Comparison of ENCODE assay signal across 32 cellular contexts in genomic region chr7:129334473-129334872, GRCh38.
A peak's percentile ranks its signal among the peaks of the same experiment; 100 is the strongest.
DNase-seq lines count a peak whose midpoint lies in the region; ATAC-seq and TF ChIP-seq lines count a peak whose summit lies in the region.
"Had no signal": no experiment of that assay in that cellular context is flagged by ENCODE, and none has a peak within 500 bp of the region (broad histone marks: within the 10 kb centered on the region; RNA-seq: fewer than 3 reads in every experiment).

No MANE protein-coding gene starts in this region.

- H3K27ac Mint-ChIP-seq in GM23338, result no peak overlapping the region
- H3K27ac Mint-ChIP-seq: activated naive CD8-positive, alpha-beta T cell treated with anti-CD3 and anti-CD28 coated beads, Interleukin-2, amount 50 U/mL, for 24 hours; activated T-cell treated with anti-CD3 and anti-CD28 coated beads, Interleukin-2, amount 50 U/mL, for 72 hours; H9; nephron progenitor cell had no signal

- ATAC-seq in GM23338 (peak; percentile 69), upper lobe of left lung (ENCODE audit: low FRiP score in 2 of 2) (no peak), PC-3 (no peak), GM19397 (IDR thresholded peaks at IDR 0.05; ENCODE audit: unreplicated experiment) (no peak)
- ATAC-seq: activated CD4-positive, CD25-positive, alpha-beta regulatory T cell treated with anti-CD3 and anti-CD28 coated beads, Interleukin-2, amount 50 U/mL, for 24 hours; activated naive CD8-positive, alpha-beta T cell treated with anti-CD3 and anti-CD28 coated beads, Interleukin-2, amount 50 U/mL, for 24 hours; activated T-cell treated with anti-CD3 and anti-CD28 coated beads, Interleukin-2, amount 50 U/mL, for 72 hours; left colon had no signal

- no peaks in the 10 kb centered on the region for H3K9me3 Mint-ChIP-seq in GM23338
- H3K9me3 Mint-ChIP-seq: activated naive CD8-positive, alpha-beta T cell treated with anti-CD3 and anti-CD28 coated beads, Interleukin-2, amount 50 U/mL, for 24 hours; activated T-cell treated with anti-CD3 and anti-CD28 coated beads, Interleukin-2, amount 50 U/mL, for 72 hours; H9; nephron progenitor cell had no signal

- H3K4me1 Mint-ChIP-seq in GM23338, result no peaks in the 10 kb centered on the region
- H3K4me1 Mint-ChIP-seq: activated naive CD8-positive, alpha-beta T cell treated with anti-CD3 and anti-CD28 coated beads, Interleukin-2, amount 50 U/mL, for 24 hours; H9; nephron progenitor cell had no signal

- 0 out of 2 replicates have a peak, but pooled peaks cover 3% of the 10 kb centered on the region for H3K79me2 ChIP-seq in GM23338 (replicated peaks; ENCODE audit: insufficient read depth)
- H3K79me2 ChIP-seq in OCI-LY1 (ENCODE audit: insufficient read depth, low read length), result no peaks in the 10 kb centered on the region
- no peaks in the 10 kb centered on the region for H3K79me2 ChIP-seq in PC-3 (ENCODE audit: low read length)

- no peak for DNase-seq in A673 (ENCODE audit: low spot score)
- peak; percentile 45 for DNase-seq in GM23338 (ENCODE audit: low spot score)
- no peak for DNase-seq in epithelial cell of proximal tubule (ENCODE audit: low read depth)
- no peak for DNase-seq in upper lobe of left lung
- DNase-seq in ACHN, result no peak
- DNase-seq in PC-3, result no peak
- DNase-seq: activated CD4-positive, alpha-beta T cell treated with anti-CD3 and anti-CD28 coated beads, Interleukin-2, amount 50 U/mL, for 48 hours; activated naive CD8-positive, alpha-beta T cell treated with anti-CD3 and anti-CD28 coated beads, Interleukin-2, amount 50 U/mL, for 24 hours; activated T-cell treated with anti-CD3 and anti-CD28 coated beads, Interleukin-2, amount 50 U/mL, for 72 hours; colonic mucosa; DMS79; effector CD4-positive, alpha-beta T cell; GF-D8; H9; left colon; mammary epithelial cell; NCI-H1048; NCI-H1694 treated with DMSO at 0.1 percent for 48 hours; NCI-H446 treated with DMSO at 0.1 percent for 48 hours; nephron progenitor cell; posterior cingulate gyrus; Right ventricle myocardium superior; stimulated activated naive CD4-positive, alpha-beta T cell; T-helper 2 cell had no signal

- TF ChIP-seq CTCF in A673 (conservative IDR thresholded peaks at IDR 0.05; ENCODE audit: low read depth, low read length) (0 out of 2 replicates have a peak, but pooled peaks have one; percentile 20), GM23338 (conservative IDR thresholded peaks at IDR 0.05; ENCODE audit: low read depth in 2 of 2) (peak; percentile 17 to 35; a peak in 3 of 4 replicates), OCI-LY1 (IDR thresholded peaks at IDR 0.05; ENCODE audit: low read length) (peak; percentile 27; the same call in 1 of the 2 replicates), epithelial cell of proximal tubule (conservative IDR thresholded peaks at IDR 0.05; ENCODE audit: low read depth, low read length) (peak; percentile 1), upper lobe of left lung (IDR thresholded peaks at IDR 0.05) (no peak), PC-3 (conservative IDR thresholded peaks at IDR 0.05; ENCODE audit: low read depth, low read length) (no peak; the same call in 1 of the 2 replicates)

- H4K20me1 ChIP-seq in GM23338 (replicated peaks; ENCODE audit: insufficient read depth), result no peaks in the 10 kb centered on the region
- H4K20me1 ChIP-seq in OCI-LY1 (ENCODE audit: insufficient read depth, low read length), result no peaks in the 10 kb centered on the region
- H4K20me1 ChIP-seq in PC-3 (ENCODE audit: low read length), result no peaks in the 10 kb centered on the region

- H3K27me3 Mint-ChIP-seq in GM23338 (ENCODE audit: insufficient read depth, low read depth, poor library complexity), result peaks cover 2% of the 10 kb centered on the region
- H3K27me3 Mint-ChIP-seq: activated naive CD8-positive, alpha-beta T cell treated with anti-CD3 and anti-CD28 coated beads, Interleukin-2, amount 50 U/mL, for 24 hours had no signal

- no peak overlapping the region for H3K4me2 ChIP-seq in GM23338
- no peak overlapping the region for H3K4me2 ChIP-seq in OCI-LY1 (ENCODE audit: low read length)
- H3K4me2 ChIP-seq in PC-3 (ENCODE audit: low read length), result no peak overlapping the region
- H3K4me2 ChIP-seq: smooth muscle cell had no signal

- in situ Hi-C loops in ACHN (cut with HindIII; ENCODE audit: low pct_ligation_motif_present, low pct_unique_long_range_greater_than_20kb, low sequenced_read_pairs), result no loop called here

- no peaks in the 10 kb centered on the region for H3K9me3 ChIP-seq in A673 (ENCODE audit: low read depth, low read length, poor library complexity, severe bottlenecking)
- no peaks in the 10 kb centered on the region for H3K9me3 ChIP-seq in OCI-LY1 (ENCODE audit: low read length)
- H3K9me3 ChIP-seq in upper lobe of left lung, result no peaks in the 10 kb centered on the region
- H3K9me3 ChIP-seq in PC-3 (ENCODE audit: low read length), result no peaks in the 10 kb centered on the region
- H3K9me3 ChIP-seq: colonic mucosa, right atrium auricular region had no signal

- no peaks in the 10 kb centered on the region for H3F3A ChIP-seq in GM23338 (replicated peaks; ENCODE audit: low read depth)
- H3F3A ChIP-seq in OCI-LY1 (ENCODE audit: insufficient read depth, low read length), result no peaks in the 10 kb centered on the region
- H3F3A ChIP-seq in PC-3 (ENCODE audit: low read length, unreplicated experiment), result no peaks in the 10 kb centered on the region

- no peaks in the 10 kb centered on the region for H3K9me2 ChIP-seq in GM23338 (ENCODE audit: insufficient read depth)
- H3K9me2 ChIP-seq in OCI-LY1 (ENCODE audit: low read depth, low read length), result no peaks in the 10 kb centered on the region
- H3K9me2 ChIP-seq in PC-3 (replicated peaks; ENCODE audit: low read length), result no peaks in the 10 kb centered on the region

- TF ChIP-seq POLR2A in upper lobe of left lung (IDR thresholded peaks at IDR 0.05), result no peak

- intact Hi-C loops in A673 (cut with micrococcal nuclease; ENCODE audit: unreplicated experiment) (no loop called here), PC-3 (cut with micrococcal nuclease) (no loop called here)

- CTCF ChIA-PET in A673 (lab: Charles Lee), result no interaction called here
- CTCF ChIA-PET in PC-3 (lab: Charles Lee), result no interaction called here

- POLR2A ChIA-PET in A673 (lab: Charles Lee; ENCODE audit: low non-redundant PET) (no interaction called here), PC-3 (lab: Charles Lee; ENCODE audit: unreplicated experiment) (no interaction called here)

- H3K36me3 Mint-ChIP-seq in GM23338 (ENCODE audit: low read depth), result no peaks in the 10 kb centered on the region

- H2AFZ ChIP-seq in GM23338 (no peak overlapping the region), OCI-LY1 (ENCODE audit: low read length) (no peak overlapping the region), PC-3 (ENCODE audit: low read length) (no peak overlapping the region)

- H3K4me3 ChIP-seq in A673 (ENCODE audit: low read depth, low read length, poor library complexity, severe bottlenecking), result no peak overlapping the region
- no peak overlapping the region for H3K4me3 ChIP-seq in GM23338
- H3K4me3 ChIP-seq in OCI-LY1 (ENCODE audit: low read depth, low read length, poor library complexity, severe bottlenecking), result no peak overlapping the region
- H3K4me3 ChIP-seq in epithelial cell of proximal tubule (ENCODE audit: low read depth, low read length), result no peak overlapping the region
- no peak overlapping the region for H3K4me3 ChIP-seq in upper lobe of left lung
- H3K4me3 ChIP-seq in PC-3 (ENCODE audit: low read length), result no peak overlapping the region
- H3K4me3 ChIP-seq: cardiac muscle cell, colonic mucosa, right atrium auricular region, smooth muscle cell had no signal

- BruUV-seq in A673 (replicated peaks; lab: Mats Ljungman, UMichigan) (no TSS peak), PC-3 (replicated peaks; lab: Mats Ljungman, UMichigan) (no TSS peak)

- no peak overlapping the region for H3K27ac ChIP-seq in A673 (ENCODE audit: low read depth, low read length, poor library complexity, severe bottlenecking)
- no peak overlapping the region for H3K27ac ChIP-seq in GM23338 (ENCODE audit: low read depth)
- H3K27ac ChIP-seq in OCI-LY1 (ENCODE audit: low read depth, low read length, poor library complexity, severe bottlenecking), result no peak overlapping the region
- no peak overlapping the region for H3K27ac ChIP-seq in upper lobe of left lung
- no peak overlapping the region for H3K27ac ChIP-seq in PC-3 (ENCODE audit: low read length)
- H3K27ac ChIP-seq: cardiac muscle cell, colonic mucosa, epithelial cell of prostate, HL-60, right atrium auricular region had no signal

- 91 to 98% methylated on average over 3 of the region's 3 CpGs for WGBS in upper lobe of left lung, 2 donors

- no peak overlapping the region for H3K4me3 Mint-ChIP-seq in GM23338
- H3K4me3 Mint-ChIP-seq: activated naive CD8-positive, alpha-beta T cell treated with anti-CD3 and anti-CD28 coated beads, Interleukin-2, amount 50 U/mL, for 24 hours; activated T-cell treated with anti-CD3 and anti-CD28 coated beads, Interleukin-2, amount 50 U/mL, for 72 hours; H9; nephron progenitor cell had no signal

- H3K4me1 ChIP-seq in A673 (ENCODE audit: insufficient read depth, low read length, poor library complexity, severe bottlenecking) (no peaks in the 10 kb centered on the region), GM23338 (ENCODE audit: insufficient read depth) (no peaks in the 10 kb centered on the region), OCI-LY1 (ENCODE audit: insufficient read depth, low read length, severe bottlenecking) (no peaks in the 10 kb centered on the region), upper lobe of left lung (no peaks in the 10 kb centered on the region), PC-3 (ENCODE audit: insufficient read depth, low read length) (peaks cover 15% of the 10 kb centered on the region)
- H3K4me1 ChIP-seq: colonic mucosa, right atrium auricular region had no signal

- no peak overlapping the region for H3K9ac ChIP-seq in OCI-LY1 (ENCODE audit: low read length)
- H3K9ac ChIP-seq in PC-3 (ENCODE audit: low read length), result no peak overlapping the region

- H3K27me3 ChIP-seq in A673 (replicated peaks; ENCODE audit: insufficient read depth, low read depth, low read length, poor library complexity) (no peaks in the 10 kb centered on the region), GM23338 (ENCODE audit: insufficient read depth) (no peaks in the 10 kb centered on the region), OCI-LY1 (ENCODE audit: insufficient read depth, low read length) (no peaks in the 10 kb centered on the region), upper lobe of left lung (no peaks in the 10 kb centered on the region), PC-3 (ENCODE audit: low read length) (no peaks in the 10 kb centered on the region)
- H3K27me3 ChIP-seq: cardiac muscle cell, colonic mucosa, right atrium auricular region had no signal

- H3K36me3 ChIP-seq in A673 (ENCODE audit: insufficient read depth, low read length, poor library complexity, severe bottlenecking) (no peaks in the 10 kb centered on the region), GM23338 (ENCODE audit: insufficient read depth) (no peaks in the 10 kb centered on the region), OCI-LY1 (ENCODE audit: insufficient read depth, low read length) (no peaks in the 10 kb centered on the region), upper lobe of left lung (no peaks in the 10 kb centered on the region), PC-3 (ENCODE audit: low read depth, low read length) (no peaks in the 10 kb centered on the region)
- H3K36me3 ChIP-seq: cardiac muscle cell, colonic mucosa, right atrium auricular region had no signal

- no peak for TF ChIP-seq EP300 in upper lobe of left lung (IDR thresholded peaks at IDR 0.05)

TF ChIP-seq in GM23338, 12 proteins besides CTCF, POLR2A, EP300 and RAD21 (continues in another document):
- TF ChIP-seq EZH2phosphoT487 (IDR thresholded peaks at IDR 0.05; ENCODE audit: unreplicated experiment), result no peak

Comparison
In these comparisons a context has a peak if more than half of its experiments do, and no peak if none do; other contexts are left out.
1. CTCF ChIP-seq: peak in A673 (single experiment), GM23338 (2 of 2), OCI-LY1 (single experiment) and epithelial cell of proximal tubule (single experiment); none in upper lobe of left lung (0 of 6) and PC-3 (single experiment).